Comparison of ENCODE assay signal across 1 cellular context in genomic region chr10:557792-558328, GRCh38.
TF ChIP-seq lines count a peak whose summit lies in the region.

No MANE protein-coding gene starts in this region.

TF ChIP-seq in IMR-90, 13 proteins besides CTCF, POLR2A, EP300 and RAD21:
- TF ChIP-seq ELK1 (IDR thresholded peaks at IDR 0.05; ENCODE audit: borderline replicate concordance, low read depth, low read length) (no peak), BHLHE40 (IDR thresholded peaks at IDR 0.05; ENCODE audit: low read depth, low read length) (no peak), CHD1 (IDR thresholded peaks at IDR 0.05; ENCODE audit: low read depth, low read length) (no peak), USF2 (IDR thresholded peaks at IDR 0.05; ENCODE audit: low read depth, low read length) (peak; percentile 92), RFX5 (IDR thresholded peaks at IDR 0.05; ENCODE audit: low read depth, low read length) (no peak), MXI1 (IDR thresholded peaks at IDR 0.05; ENCODE audit: borderline replicate concordance, low read depth, low read length) (no peak), MAZ (IDR thresholded peaks at IDR 0.05; ENCODE audit: borderline replicate concordance, low read depth, low read length) (no peak)
